20 cellular contexts compared by ENCODE assay signal in the genomic region with DNA sequence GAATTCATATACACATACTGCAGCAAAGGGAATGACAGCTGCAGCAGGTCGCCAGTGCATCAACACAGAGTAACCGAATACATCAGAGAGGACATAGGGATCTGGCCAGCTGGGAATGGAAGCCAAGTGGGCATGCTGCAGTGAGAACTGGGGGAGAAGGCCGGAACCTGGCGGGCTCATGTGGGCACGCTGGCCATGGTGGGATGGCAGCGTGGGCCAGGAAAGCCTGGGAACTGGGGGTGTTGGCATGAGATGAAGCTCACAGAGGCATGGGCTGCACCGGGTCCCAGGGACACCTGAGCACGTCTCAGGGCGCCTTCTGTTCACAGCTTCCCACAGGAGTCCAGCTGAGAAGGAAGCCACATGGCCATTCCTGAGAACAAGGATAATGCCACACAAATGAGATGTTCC.
"Had no signal": no experiment of that assay in that cellular context is flagged by ENCODE, and none has a peak within 500 bp of the region (broad histone marks: within the 10 kb centered on the region; RNA-seq: fewer than 3 reads in every experiment).

No MANE protein-coding gene starts in this region.

- H3K27ac ChIP-seq: lower lobe of right lung, stomach, suprapubic skin, tibial nerve, uterus had no signal

- H3K27ac Mint-ChIP-seq: activated CD4-positive, alpha-beta memory T cell treated with anti-CD3 and anti-CD28 coated beads for 36 hours; activated naive CD4-positive, alpha-beta T cell treated with anti-CD3 and anti-CD28 coated beads for 36 hours; activated naive CD8-positive, alpha-beta T cell treated with anti-CD3 and anti-CD28 coated beads, Interleukin-2, amount 10 ng/mL, durations not matched to agents 7 days and 5 days; dendritic cell treated with granulocyte-macrophage colony-stimulating factor and Interleukin-4, amounts not matched to agents 40 ng/mL and 50 ng/mL, for 4 days; natural killer cell treated with Interleukin-12 subunit alpha and Interleukin-12 subunit beta and Interleukin-15 and Interleukin-18, amount 100 ng/mL, for 72 hours; stimulated activated memory B cell treated with anti-CD40 and anti-IgM and Interleukin-4, amounts not matched to agents 10 μg/mL and 1 μg/mL and 100 μg/mL, for 72 hours had no signal

- H3K36me3 ChIP-seq: lower lobe of right lung, stomach, suprapubic skin, tibial nerve, uterus had no signal

- H3K36me3 Mint-ChIP-seq: activated CD4-positive, alpha-beta memory T cell treated with anti-CD3 and anti-CD28 coated beads for 36 hours; activated naive CD8-positive, alpha-beta T cell treated with anti-CD3 and anti-CD28 coated beads, Interleukin-2, amount 10 ng/mL, durations not matched to agents 7 days and 5 days; natural killer cell treated with Interleukin-12 subunit alpha and Interleukin-12 subunit beta and Interleukin-15 and Interleukin-18, amount 100 ng/mL, for 72 hours; stimulated activated memory B cell treated with anti-CD40 and anti-IgM and Interleukin-4, amounts not matched to agents 10 μg/mL and 1 μg/mL and 100 μg/mL, for 72 hours had no signal

- H3K4me1 Mint-ChIP-seq: activated naive CD8-positive, alpha-beta T cell treated with anti-CD3 and anti-CD28 coated beads, Interleukin-2, amount 10 ng/mL, durations not matched to agents 7 days and 5 days; stimulated activated memory B cell treated with anti-CD40 and anti-IgM and Interleukin-4, amounts not matched to agents 10 μg/mL and 1 μg/mL and 100 μg/mL, for 72 hours had no signal

- H3K27me3 ChIP-seq: stomach, suprapubic skin, tibial nerve, uterus had no signal

- H3K9me3 Mint-ChIP-seq: activated CD4-positive, alpha-beta memory T cell treated with anti-CD3 and anti-CD28 coated beads for 36 hours; activated naive CD4-positive, alpha-beta T cell treated with anti-CD3 and anti-CD28 coated beads for 36 hours; activated naive CD8-positive, alpha-beta T cell treated with anti-CD3 and anti-CD28 coated beads, Interleukin-2, amount 10 ng/mL, durations not matched to agents 7 days and 5 days; dendritic cell treated with granulocyte-macrophage colony-stimulating factor and Interleukin-4, amounts not matched to agents 40 ng/mL and 50 ng/mL, for 4 days; natural killer cell treated with Interleukin-12 subunit alpha and Interleukin-12 subunit beta and Interleukin-15 and Interleukin-18, amount 100 ng/mL, for 72 hours; stimulated activated memory B cell treated with anti-CD40 and anti-IgM and Interleukin-4, amounts not matched to agents 10 μg/mL and 1 μg/mL and 100 μg/mL, for 72 hours had no signal

- H3K4me3 ChIP-seq: lower lobe of right lung, stomach, suprapubic skin, tibial nerve, uterus had no signal

- ATAC-seq: left colon; lower lobe of right lung; natural killer cell treated with Interleukin-12 subunit alpha and Interleukin-12 subunit beta and Interleukin-15 and Interleukin-18, amount 100 ng/mL, for 72 hours; stimulated activated memory B cell treated with anti-CD40 and anti-IgM and Interleukin-4, amounts not matched to agents 10 μg/mL and 1 μg/mL and 100 μg/mL, for 72 hours had no signal

- H3K27me3 Mint-ChIP-seq: dendritic cell treated with granulocyte-macrophage colony-stimulating factor and Interleukin-4, amounts not matched to agents 40 ng/mL and 50 ng/mL, for 4 days had no signal

- H3K9me3 ChIP-seq: lower lobe of right lung, suprapubic skin, tibial nerve, uterus had no signal

- DNase-seq: activated CD4-positive, alpha-beta memory T cell treated with anti-CD3 and anti-CD28 coated beads for 36 hours; activated CD4-positive, alpha-beta T cell treated with anti-CD3 and anti-CD28 coated beads for 48 hours; activated effector memory CD4-positive, alpha-beta T cell treated with Interleukin-2 at 50 U/mL for 16 hours; activated naive CD4-positive, alpha-beta T cell treated with anti-CD3 and anti-CD28 coated beads for 36 hours; activated naive CD8-positive, alpha-beta T cell treated with anti-CD3 and anti-CD28 coated beads, Interleukin-2, amount 10 ng/mL, durations not matched to agents 7 days and 5 days; activated T-cell treated with anti-CD3 and anti-CD28 coated beads, Interleukin-2, amount 50 U/mL, for 48 hours; amniotic stem cell; effector CD8-positive, alpha-beta T cell; erythroblast; left colon; lower lobe of right lung; small intestine; stimulated activated CD4-positive, alpha-beta T cell treated with anti-CD3 and anti-CD28 coated beads, Interleukin-15, amount 100 ng/mL, for 24 hours; stomach; uterus had no signal

- H3K4me3 Mint-ChIP-seq: activated CD4-positive, alpha-beta memory T cell treated with anti-CD3 and anti-CD28 coated beads for 36 hours; activated naive CD4-positive, alpha-beta T cell treated with anti-CD3 and anti-CD28 coated beads for 36 hours; activated naive CD8-positive, alpha-beta T cell treated with anti-CD3 and anti-CD28 coated beads, Interleukin-2, amount 10 ng/mL, durations not matched to agents 7 days and 5 days; dendritic cell treated with granulocyte-macrophage colony-stimulating factor and Interleukin-4, amounts not matched to agents 40 ng/mL and 50 ng/mL, for 4 days; natural killer cell treated with Interleukin-12 subunit alpha and Interleukin-12 subunit beta and Interleukin-15 and Interleukin-18, amount 100 ng/mL, for 72 hours; stimulated activated memory B cell treated with anti-CD40 and anti-IgM and Interleukin-4, amounts not matched to agents 10 μg/mL and 1 μg/mL and 100 μg/mL, for 72 hours had no signal

- H3K4me1 ChIP-seq: lower lobe of right lung, uterus had no signal
